Comparison of ENCODE assay signal across 21 cellular contexts in the genomic region with DNA sequence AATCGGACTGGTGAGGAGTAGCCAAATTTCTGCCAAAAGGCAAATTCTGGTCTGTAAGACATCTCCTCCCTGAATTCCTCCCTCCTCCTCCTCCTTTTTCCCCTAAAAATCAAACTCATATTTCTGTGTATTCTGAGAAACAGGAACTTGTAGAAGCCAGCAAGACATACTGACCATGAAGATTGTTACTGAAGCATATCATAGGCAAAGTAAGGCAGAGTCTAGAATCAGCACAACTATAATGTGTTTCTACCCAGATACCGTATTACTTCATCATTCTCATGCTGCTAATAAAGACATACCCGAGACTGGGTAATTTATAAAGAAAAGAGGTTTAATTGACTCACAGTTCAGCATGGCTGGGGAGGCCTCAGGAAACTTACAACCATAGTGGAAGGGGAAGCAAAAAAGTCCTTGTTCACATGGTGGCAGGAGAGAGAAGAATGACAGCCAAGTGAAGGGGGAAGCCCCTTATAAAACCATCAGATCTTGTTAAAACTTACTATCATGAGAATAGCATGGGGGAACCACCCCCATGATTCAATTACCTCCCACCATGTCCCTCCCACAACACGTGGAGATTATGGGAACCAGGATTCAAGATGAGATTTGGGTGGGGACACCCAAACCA. TPM values are rescaled to one million over a fixed set of nuclear protein-coding genes. Genes with fewer than 3 reads are reported as not detected.
DNase-seq lines count a peak whose midpoint lies in the region; ATAC-seq and TF ChIP-seq lines count a peak whose summit lies in the region.
"Had no signal": no experiment of that assay in that cellular context is flagged by ENCODE, and none has a peak within 500 bp of the region (broad histone marks: within the 10 kb centered on the region; RNA-seq: fewer than 3 reads in every experiment).

No MANE protein-coding gene starts in this region.

- 67 to 70% (median 69%) methylated on average over 4 of the region's 4 CpGs for WGBS in heart left ventricle, 4 donors

- TF ChIP-seq POLR2A in heart left ventricle (IDR thresholded peaks at IDR 0.05) = no peak

- no peaks in the 10 kb centered on the region for H3K9me3 ChIP-seq in heart left ventricle
- H3K9me3 ChIP-seq: SK-N-SH had no signal

- ATAC-seq in heart left ventricle (no peak), HG02759 (IDR thresholded peaks at IDR 0.05; ENCODE audit: unreplicated experiment) (peak; percentile 43)
- ATAC-seq in stimulated activated memory B cell treated with anti-CD40 and anti-IgM and Interleukin-4, amounts not matched to agents 10 μg/mL and 1 μg/mL and 100 μg/mL, for 72 hours = peak; percentile 64
- ATAC-seq: PC-3 had no signal

- H3K36me3 Mint-ChIP-seq in stimulated activated memory B cell treated with anti-CD40 and anti-IgM and Interleukin-4, amounts not matched to agents 10 μg/mL and 1 μg/mL and 100 μg/mL, for 72 hours = no peaks in the 10 kb centered on the region
- H3K36me3 Mint-ChIP-seq: CD4-positive, alpha-beta memory T cell had no signal

- intact Hi-C loops in heart left ventricle (cut with DNase I) = no loop called here
- intact Hi-C loops in cardiac septum (cut with DNase I) = no loop called here

- H3K4me3 Mint-ChIP-seq in stimulated activated memory B cell treated with anti-CD40 and anti-IgM and Interleukin-4, amounts not matched to agents 10 μg/mL and 1 μg/mL and 100 μg/mL, for 72 hours = no peak overlapping the region
- H3K4me3 Mint-ChIP-seq: CD4-positive, alpha-beta memory T cell had no signal

- DNase-seq in heart left ventricle = no peak
- no peak for DNase-seq in cardiac septum (ENCODE audit: low spot score)
- peak; percentile 53 for DNase-seq in OCI-M1 (lab: John Stamatoyannopoulos, UW)
- DNase-seq in activated naive CD4-positive, alpha-beta T cell treated with anti-CD3 and anti-CD28 coated beads, Interleukin-2, amount 50 U/mL, for 16 hours = no peak
- DNase-seq in NCI-H1694 (lab: John Stamatoyannopoulos, UW) = no peak
- DNase-seq in hypothalamus (lab: John Stamatoyannopoulos, UW) = no peak
- DNase-seq: Calu3; CD4-positive, alpha-beta memory T cell; EL; HCEC 1CT; NCI-H1417; NCI-H187 treated with DMSO at 0.1 percent for 48 hours; NCI-H2227 treated with DMSO at 0.1 percent for 48 hours; NCI-H524; NCI-H82; PC-3; RPMI8226; SHP77 treated with DMSO at 0.1 percent for 48 hours; SK-N-SH had no signal

- no peaks in the 10 kb centered on the region for H3K27me3 ChIP-seq in heart left ventricle

- H3K4me1 Mint-ChIP-seq in stimulated activated memory B cell treated with anti-CD40 and anti-IgM and Interleukin-4, amounts not matched to agents 10 μg/mL and 1 μg/mL and 100 μg/mL, for 72 hours = peaks cover 33% of the 10 kb centered on the region
- H3K4me1 Mint-ChIP-seq: CD4-positive, alpha-beta memory T cell had no signal

- no peak overlapping the region for H3K4me3 ChIP-seq in heart left ventricle

- H3K27me3 Mint-ChIP-seq in stimulated activated memory B cell treated with anti-CD40 and anti-IgM and Interleukin-4, amounts not matched to agents 10 μg/mL and 1 μg/mL and 100 μg/mL, for 72 hours = no peaks in the 10 kb centered on the region
- H3K27me3 Mint-ChIP-seq: CD4-positive, alpha-beta memory T cell had no signal

- H3K4me1 ChIP-seq in heart left ventricle = peaks cover 0 to 42% (median 23%) of the 10 kb centered on the region in 12 donors

- H3K27ac Mint-ChIP-seq in stimulated activated memory B cell treated with anti-CD40 and anti-IgM and Interleukin-4, amounts not matched to agents 10 μg/mL and 1 μg/mL and 100 μg/mL, for 72 hours = peak overlapping the region; percentile 13
- H3K27ac Mint-ChIP-seq: CD4-positive, alpha-beta memory T cell had no signal

- peak overlapping the region in 7 of 12 donors; percentile 25 to 72 (median 58) for H3K27ac ChIP-seq in heart left ventricle

- peaks cover 2% of the 10 kb centered on the region for H3K9me3 Mint-ChIP-seq in stimulated activated memory B cell treated with anti-CD40 and anti-IgM and Interleukin-4, amounts not matched to agents 10 μg/mL and 1 μg/mL and 100 μg/mL, for 72 hours

- no peak for TF ChIP-seq CTCF in heart left ventricle (IDR thresholded peaks at IDR 0.05)

- no peaks in the 10 kb centered on the region for H3K36me3 ChIP-seq in heart left ventricle

RNA-seq across cellular contexts. Expression of gene EPC2, which starts 24.9 kb away (rescaled TPM):
- 10 to 100 TPM; 13.4 to 27.1 (median 19.9) TPM for total RNA-seq in heart left ventricle
- polyA plus RNA-seq in heart left ventricle = 1 to 10 TPM; 5.6 to 9.7 TPM
- total RNA-seq in cardiac septum = 27.5 TPM

Comparison
In these comparisons a context has a peak if more than half of its experiments do, and no peak if none do; other contexts are left out.
1. ATAC-seq: peak in HG02759 (single experiment) and stimulated activated memory B cell treated with anti-CD40 and anti-IgM and Interleukin-4, amounts not matched to agents 10 μg/mL and 1 μg/mL and 100 μg/mL, for 72 hours (single experiment); none in heart left ventricle (0 of 4).